ENCODE assay signal across 13 cellular contexts in the genomic region with DNA sequence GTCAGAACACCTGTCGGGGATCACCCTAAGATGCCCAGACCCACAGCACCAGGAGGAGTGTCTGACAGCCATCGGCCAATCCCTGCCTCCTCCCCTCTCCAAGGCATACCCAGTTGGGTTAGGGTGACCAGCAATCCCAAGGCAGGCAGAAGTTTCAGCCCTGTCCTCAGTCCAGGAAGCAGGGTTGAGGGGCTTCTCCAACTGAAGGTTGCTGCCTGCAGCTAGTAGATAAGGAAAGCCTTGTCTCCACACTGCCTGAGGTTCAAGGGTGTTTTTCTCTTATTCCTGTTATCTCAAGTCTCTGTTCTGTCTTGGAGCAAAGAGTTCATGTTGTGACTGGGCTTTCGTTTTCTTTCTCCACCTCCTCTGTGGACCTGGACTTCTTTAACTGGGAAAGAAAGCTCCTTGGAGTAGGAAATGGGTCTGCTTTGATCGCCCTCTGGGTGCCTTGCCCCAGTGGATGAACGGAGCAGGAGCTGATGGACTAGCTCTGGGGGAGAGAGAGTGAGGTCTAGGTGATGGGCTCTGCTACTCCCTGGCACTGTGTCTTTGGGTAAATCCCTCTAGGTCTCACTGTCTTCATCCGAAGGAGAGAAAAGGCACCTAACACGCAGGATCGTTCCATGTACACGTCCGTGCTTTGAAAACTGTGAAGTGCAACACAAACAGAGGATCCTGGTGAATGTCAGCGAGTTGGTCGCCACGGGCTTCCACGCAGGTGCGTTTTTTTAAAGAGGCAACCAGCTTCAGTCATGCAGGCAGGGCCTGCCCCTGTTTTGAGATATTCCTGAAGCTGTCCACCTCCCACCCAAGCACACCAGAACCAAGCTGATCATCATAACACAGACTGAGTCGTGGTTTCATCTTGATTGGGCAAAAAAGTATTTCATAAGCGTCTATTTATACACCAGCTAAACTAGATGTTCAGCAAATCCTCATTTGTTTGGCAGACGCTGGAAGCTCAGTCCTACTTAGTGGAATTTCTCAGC. TPM values are rescaled to one million over a fixed set of nuclear protein-coding genes. Genes with fewer than 3 reads are reported as not detected.
A peak's percentile ranks its signal among the peaks of the same experiment; 100 is the strongest.
DNase-seq lines count a peak whose midpoint lies in the region; ATAC-seq and TF ChIP-seq lines count a peak whose summit lies in the region.
"Had no signal": no experiment of that assay in that cellular context is flagged by ENCODE, and none has a peak within 500 bp of the region (broad histone marks: within the 10 kb centered on the region; RNA-seq: fewer than 3 reads in every experiment).

No MANE protein-coding gene starts in this region.

- POLR2A ChIA-PET in T-cell (lab: Charles Lee) = interaction anchor here in 1 of 2 donors (0.9 kb wide), 1 partner anchor 20 kb away, joined by 3 read pairs; no protein-coding TSS in a partner anchor

- peak overlapping the region; percentile 41 for H3K27ac ChIP-seq in stomach smooth muscle (ENCODE audit: low read length)
- no peak overlapping the region for H3K27ac ChIP-seq in stomach
- H3K27ac ChIP-seq: PC-9 had no signal

- H3K4me1 Mint-ChIP-seq in activated CD8-positive, alpha-beta memory T cell treated with anti-CD3 and anti-CD28 coated beads, Interleukin-2, amount 10 ng/mL, durations not matched to agents 7 days and 5 days = peaks cover 33% of the 10 kb centered on the region
- H3K4me1 Mint-ChIP-seq in T-cell = peaks cover 56 to 68% (median 58%) of the 10 kb centered on the region in 3 donors
- H3K4me1 Mint-ChIP-seq: neural crest cell had no signal

- intact Hi-C loops in left ventricle myocardium superior (cut with micrococcal nuclease) (no loop called here), stomach (cut with DNase I; ENCODE audit: low total_unique reads) (no loop called here)

- H3K27ac Mint-ChIP-seq in activated CD8-positive, alpha-beta memory T cell treated with anti-CD3 and anti-CD28 coated beads, Interleukin-2, amount 10 ng/mL, durations not matched to agents 7 days and 5 days = peak overlapping the region; percentile 15
- H3K27ac Mint-ChIP-seq in T-cell = peak overlapping the region in 1 of 2 donors; percentile 12
- H3K27ac Mint-ChIP-seq: activated CD4-positive, alpha-beta T cell treated with anti-CD3 and anti-CD28 coated beads, Interleukin-2, amount 10 ng/mL, durations not matched to agents 24 days and 14 days had no signal

- H3K4me3 ChIP-seq in stomach smooth muscle (ENCODE audit: low read length in 2 of 2) = no peak overlapping the region
- no peak overlapping the region for H3K4me3 ChIP-seq in stomach
- H3K4me3 ChIP-seq: MG63, PC-9 had no signal

- DNase-seq in activated CD8-positive, alpha-beta memory T cell treated with anti-CD3 and anti-CD28 coated beads, Interleukin-2, amount 10 ng/mL, durations not matched to agents 7 days and 5 days = no peak
- DNase-seq in activated CD8-positive, alpha-beta memory T cell treated with anti-CD3 and anti-CD28 coated beads, Interleukin-2, amount 50 U/mL, for 48 hours = no peak
- DNase-seq in OCI-M2 (lab: John Stamatoyannopoulos, UW; ENCODE audit: unreplicated experiment) (peak; percentile 82), left ventricle myocardium superior (no peak), HPDE6-E6E7 (ENCODE audit: extremely low spot score) (no peak), stomach (no peak), T-cell (no peak)
- DNase-seq: activated CD4-positive, alpha-beta T cell treated with anti-CD3 and anti-CD28 coated beads, Interleukin-2, amount 10 ng/mL, durations not matched to agents 24 days and 14 days; MG63; PC-9; T-helper 1 cell had no signal

- no peak overlapping the region for H3K9ac ChIP-seq in stomach smooth muscle (ENCODE audit: low read length in 2 of 2)

- peaks cover 17% of the 10 kb centered on the region for H3K36me3 Mint-ChIP-seq in activated CD8-positive, alpha-beta memory T cell treated with anti-CD3 and anti-CD28 coated beads, Interleukin-2, amount 10 ng/mL, durations not matched to agents 7 days and 5 days
- peaks cover 42% of the 10 kb centered on the region for H3K36me3 Mint-ChIP-seq in T-cell

- peaks cover 2% of the 10 kb centered on the region for H3K9me3 Mint-ChIP-seq in activated CD8-positive, alpha-beta memory T cell treated with anti-CD3 and anti-CD28 coated beads, Interleukin-2, amount 10 ng/mL, durations not matched to agents 7 days and 5 days (ENCODE audit: low read depth)
- H3K9me3 Mint-ChIP-seq in T-cell = no peaks in the 10 kb centered on the region
- H3K9me3 Mint-ChIP-seq: neural crest cell had no signal

- H3K4me3 Mint-ChIP-seq in activated CD8-positive, alpha-beta memory T cell treated with anti-CD3 and anti-CD28 coated beads, Interleukin-2, amount 10 ng/mL, durations not matched to agents 7 days and 5 days = no peak overlapping the region
- H3K4me3 Mint-ChIP-seq in T-cell = no peak overlapping the region
- H3K4me3 Mint-ChIP-seq: activated CD4-positive, alpha-beta T cell treated with anti-CD3 and anti-CD28 coated beads, Interleukin-2, amount 10 ng/mL, durations not matched to agents 24 days and 14 days; neural crest cell had no signal

- TF ChIP-seq EP300 in stomach (IDR thresholded peaks at IDR 0.05) = no peak

- H3K36me3 ChIP-seq in stomach smooth muscle (ENCODE audit: control insufficient read depth in 2 of 2, insufficient read depth in 2 of 2, low read length in 2 of 2) (no peaks in the 10 kb centered on the region), stomach (no peaks in the 10 kb centered on the region)
- H3K36me3 ChIP-seq: MG63 had no signal

- CTCF ChIA-PET in activated CD8-positive, alpha-beta memory T cell treated with anti-CD3 and anti-CD28 coated beads, Interleukin-2, amount 10 ng/mL, durations not matched to agents 7 days and 5 days (lab: Charles Lee) = interaction anchor here (1.5 kb wide), 1 partner anchor 11 kb away, joined by 5 read pairs; no protein-coding TSS in a partner anchor
- CTCF ChIA-PET in T-cell (lab: Charles Lee) = no interaction called here

- H3K27me3 ChIP-seq in stomach smooth muscle (ENCODE audit: control insufficient read depth in 1 of 2, insufficient read depth in 2 of 2, low read length in 2 of 2) = no peaks in the 10 kb centered on the region
- H3K27me3 ChIP-seq in stomach = no peaks in the 10 kb centered on the region
- H3K27me3 ChIP-seq: MG63 had no signal

- peaks cover 12% of the 10 kb centered on the region for H3K4me1 ChIP-seq in stomach smooth muscle (ENCODE audit: control insufficient read depth, insufficient read depth, low read length)
- peaks cover 0 to 25% (median 18%) of the 10 kb centered on the region in 4 donors for H3K4me1 ChIP-seq in stomach

- WGBS in stomach, 5 donors = 78 to 80% (median 79%) methylated on average over 18 of the region's 18 CpGs

- H3K9me3 ChIP-seq in stomach smooth muscle (ENCODE audit: control insufficient read depth in 2 of 2, low read length in 2 of 2) (no peaks in the 10 kb centered on the region), stomach (no peaks in the 10 kb centered on the region)
- H3K9me3 ChIP-seq: MG63 had no signal

- TF ChIP-seq POLR2A in stomach (IDR thresholded peaks at IDR 0.05) = no peak

- ATAC-seq in activated CD8-positive, alpha-beta memory T cell treated with anti-CD3 and anti-CD28 coated beads, Interleukin-2, amount 10 ng/mL, durations not matched to agents 7 days and 5 days = no peak
- ATAC-seq in left ventricle myocardium superior (peak; percentile 61), T-cell (replicated peaks in 1 of 4) (no peak)

- TF ChIP-seq CTCF in stomach (IDR thresholded peaks at IDR 0.05) = no peak

- no peaks in the 10 kb centered on the region for H3K27me3 Mint-ChIP-seq in activated CD8-positive, alpha-beta memory T cell treated with anti-CD3 and anti-CD28 coated beads, Interleukin-2, amount 10 ng/mL, durations not matched to agents 7 days and 5 days
- H3K27me3 Mint-ChIP-seq in T-cell = no peaks in the 10 kb centered on the region
- H3K27me3 Mint-ChIP-seq: activated CD4-positive, alpha-beta T cell treated with anti-CD3 and anti-CD28 coated beads, Interleukin-2, amount 10 ng/mL, durations not matched to agents 24 days and 14 days had no signal

RNA-seq across cellular contexts. Expression of gene FOXN3, which starts 52.5 kb away (rescaled TPM):
- 100 to 1,000 TPM in 1 of 2 experiments, 10 to 100 TPM in 1; 85.6 to 103 TPM for total RNA-seq in activated CD8-positive, alpha-beta memory T cell treated with anti-CD3 and anti-CD28 coated beads, Interleukin-2, amount 10 ng/mL, durations not matched to agents 7 days and 5 days
- total RNA-seq in left ventricle myocardium superior (134 TPM), stomach (100 to 1,000 TPM in 3 of 5 donors, 10 to 100 TPM in 2; 37.4 to 126 (median 100) TPM), T-cell (100 to 1,000 TPM in 3 of 5 donors, 10 to 100 TPM in 2; 92.8 to 176 (median 103) TPM)
- 10 to 100 TPM; 12.5 to 38.5 (median 23.0) TPM for polyA plus RNA-seq in stomach
